Comparison of ENCODE assay signal across 20 cellular contexts in the genomic region with DNA sequence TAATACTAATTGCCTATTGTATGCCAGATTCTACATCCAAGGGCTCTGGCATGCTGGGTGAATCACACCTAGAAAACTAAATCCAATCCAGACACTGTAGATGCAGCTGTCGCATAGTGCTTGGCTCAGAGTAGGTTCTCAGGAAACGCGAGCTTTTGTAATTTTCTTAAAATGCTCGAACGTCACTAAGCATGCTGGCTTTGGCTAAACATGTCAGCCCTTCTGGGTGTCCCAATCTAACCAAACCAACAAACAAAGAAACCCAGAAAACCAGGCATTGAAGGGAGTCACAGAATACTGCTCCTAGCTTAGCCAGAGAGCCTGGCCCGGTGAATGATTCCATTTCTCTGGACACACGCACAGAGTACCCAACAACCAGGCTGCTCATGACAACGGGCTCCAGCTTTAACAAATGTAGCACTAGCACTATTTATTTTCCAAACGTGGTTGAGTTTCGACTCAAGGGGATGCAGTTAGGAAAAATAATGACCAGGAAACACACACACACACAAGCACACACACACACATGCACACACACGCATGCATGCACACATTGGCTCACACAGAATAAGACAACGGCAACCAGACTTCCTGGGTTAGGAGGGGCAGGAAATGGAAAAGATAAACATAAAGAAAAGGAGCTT.
DNase-seq lines count a peak whose midpoint lies in the region; FAIRE-seq and TF ChIP-seq lines count a peak whose summit lies in the region.
"Had no signal": no experiment of that assay in that cellular context is flagged by ENCODE, and none has a peak within 500 bp of the region (broad histone marks: within the 10 kb centered on the region; RNA-seq: fewer than 3 reads in every experiment).

No MANE protein-coding gene starts in this region.

- H2BK12ac ChIP-seq in H1 (ENCODE audit: low read depth, low read length) (no peak overlapping the region), mesenchymal stem cell (ENCODE audit: low read length in 2 of 2) (peak overlapping the region; percentile 17 to 84)

- CTCF ChIA-PET in H1 (lab: Charles Lee; ENCODE audit: partially characterized antibody) = interaction anchor here (0.5 to 1.7 kb wide), 9 partner anchors 11 to 529 kb away, joined by 3 to 6 read pairs (median 3); no protein-coding TSS in a partner anchor

- no peak overlapping the region for H3K4me3 ChIP-seq in AG09309 (ENCODE audit: control insufficient read depth, low read depth, low read length)
- no peak overlapping the region for H3K4me3 ChIP-seq in H1 (ENCODE audit: extremely low read depth in 1 of 4, insufficient read depth in 2 of 4, low read depth in 3 of 4, low read length in 4 of 4)
- H3K4me3 ChIP-seq in mesenchymal stem cell (ENCODE audit: insufficient read depth in 1 of 2, low read depth in 1 of 2, low read length in 2 of 2) = no peak overlapping the region
- H3K4me3 ChIP-seq in suprapubic skin = no peak overlapping the region
- H3K4me3 ChIP-seq: gastrocnemius medialis, lung, stomach, vagina had no signal

- H3K27me3 ChIP-seq in H1 (replicated peaks in 1 of 4; ENCODE audit: control insufficient read depth in 3 of 4, extremely low read depth in 1 of 4, insufficient read depth in 3 of 4, low read length in 3 of 4) (no peaks in the 10 kb centered on the region), mesenchymal stem cell (ENCODE audit: control insufficient read depth in 1 of 2, insufficient read depth in 1 of 2, low read length in 2 of 2) (peaks cover 0 to 72% of the 10 kb centered on the region in 2 experiments), suprapubic skin (peaks cover 20% of the 10 kb centered on the region)
- H3K27me3 ChIP-seq: vagina had no signal

- H2BK15ac ChIP-seq in H1 (ENCODE audit: low read length) = 0 out of 2 replicates have a peak overlapping the region, but pooled peaks have one; percentile 21
- H2BK15ac ChIP-seq in mesenchymal stem cell (ENCODE audit: low read depth, poor library complexity, severe bottlenecking) = no peak overlapping the region

- H4K8ac ChIP-seq in H1 (ENCODE audit: extremely low read depth, insufficient read depth, low read length) (no peak overlapping the region), mesenchymal stem cell (ENCODE audit: low read length) (peak overlapping the region; percentile 87)

- no peak overlapping the region for H3K4ac ChIP-seq in H1 (replicated peaks; ENCODE audit: insufficient read length, low read depth, low read length)
- peak overlapping the region; percentile 6 to 35 for H3K4ac ChIP-seq in mesenchymal stem cell (ENCODE audit: low read depth in 1 of 2, low read length in 2 of 2)

- H2BK5ac ChIP-seq in H1 (ENCODE audit: low read depth, low read length) = no peak overlapping the region
- no peak overlapping the region for H2BK5ac ChIP-seq in mesenchymal stem cell (ENCODE audit: low read depth, low read length, poor library complexity, severe bottlenecking)

- H2BK120ac ChIP-seq in H1 (replicated peaks; ENCODE audit: low read depth, low read length) (no peak overlapping the region), mesenchymal stem cell (ENCODE audit: low read depth, low read length) (peak overlapping the region; percentile 57)

- no peak overlapping the region for H4K5ac ChIP-seq in H1 (ENCODE audit: insufficient read length, low read depth, low read length)

- no peak overlapping the region for H2BK20ac ChIP-seq in H1 (ENCODE audit: low read length)

- peaks cover 0 to 2% of the 10 kb centered on the region in 2 experiments; a peak in 1 of 4 replicates for H3K9me3 ChIP-seq in H1 (ENCODE audit: insufficient read depth in 2 of 2, low read depth in 1 of 2, low read length in 1 of 2)
- H3K9me3 ChIP-seq in mesenchymal stem cell (ENCODE audit: control insufficient read depth, low read length) = peaks cover 2% of the 10 kb centered on the region
- no peaks in the 10 kb centered on the region for H3K9me3 ChIP-seq in suprapubic skin
- H3K9me3 ChIP-seq: stomach, vagina had no signal

- no peak overlapping the region for H3K27ac ChIP-seq in H1 (ENCODE audit: low read depth, low read length)
- H3K27ac ChIP-seq in mesenchymal stem cell (ENCODE audit: low read length, poor library complexity, severe bottlenecking) = no peak overlapping the region
- no peak overlapping the region for H3K27ac ChIP-seq in suprapubic skin
- H3K27ac ChIP-seq: gastrocnemius medialis, stomach, vagina had no signal

- H3K27me3 Mint-ChIP-seq in HFFc6 (ENCODE audit: insufficient read depth) = peaks cover 11% of the 10 kb centered on the region

- POLR2A ChIA-PET in H1 (lab: Charles Lee; ENCODE audit: partially characterized antibody) = no interaction called here

- no peak overlapping the region for H3K18ac ChIP-seq in H1 (ENCODE audit: extremely low read depth, low read length)
- peak overlapping the region; percentile 3 to 86 for H3K18ac ChIP-seq in mesenchymal stem cell (ENCODE audit: low read depth in 1 of 2, low read length in 2 of 2)

- TF ChIP-seq EP300 in H1 (IDR thresholded peaks at IDR 0.05; ENCODE audit: borderline replicate concordance in 1 of 2, low read depth in 2 of 2, low read length in 2 of 2) (no peak), suprapubic skin (IDR thresholded peaks at IDR 0.05) (no peak)

- TF ChIP-seq POLR2A in H1 (IDR thresholded peaks at IDR 0.05; ENCODE audit: control extremely low read depth in 1 of 2, low read depth in 2 of 2, low read length in 2 of 2) (no peak), suprapubic skin (IDR thresholded peaks at IDR 0.05) (no peak)

- no peak overlapping the region for H3K56ac ChIP-seq in H1 (replicated peaks; ENCODE audit: insufficient read length, low read depth, low read length)

- peak overlapping the region; percentile 52 for H3K4me3 Mint-ChIP-seq in HFFc6
- H3K4me3 Mint-ChIP-seq: activated CD4-positive, alpha-beta memory T cell treated with anti-CD3 and anti-CD28 coated beads for 36 hours; activated T-cell treated with anti-CD3 and anti-CD28 coated beads, Interleukin-2, amount 50 U/mL, for 24 hours; nephron progenitor cell had no signal

- H3K4me2 ChIP-seq in H1 (ENCODE audit: insufficient read depth in 1 of 2, low read depth in 2 of 2, low read length in 2 of 2) (no peak overlapping the region), mesenchymal stem cell (ENCODE audit: low read length, poor library complexity, severe bottlenecking) (no peak overlapping the region)

- FAIRE-seq in H1 (lab: Jason Lieb, UNC) = no peak
- FAIRE-seq: bronchial epithelial cell had no signal

- no peaks in the 10 kb centered on the region for H3K79me2 ChIP-seq in H1 (ENCODE audit: control insufficient read depth in 1 of 2, insufficient read depth in 2 of 2, low read length in 2 of 2)

- 81% methylated on average over 12 of the region's 12 CpGs; no CpG with 5 or more reads in 1 of the 2 experiments for WGBS in H1 (ENCODE audit: extremely low coverage in 1 of 2, insufficient coverage in 1 of 2, insufficient read length in 1 of 2, insufficient replicate concordance in 2 of 2, low coverage in 1 of 2, low lambda C conversion rate in 2 of 2, missing lambda C conversion rate in 1 of 2), 2 experiments
- 54% methylated on average over 8 of the region's 12 CpGs for WGBS in mesenchymal stem cell
- whole genome bisulfite sequencing in suprapubic skin = 18% methylated on average over 12 of the region's 12 CpGs

- no peak overlapping the region; the same call in 1 of the 2 replicates for H2AK5ac ChIP-seq in H1 (ENCODE audit: low read depth, low read length)
- no peak overlapping the region for H2AK5ac ChIP-seq in mesenchymal stem cell (ENCODE audit: low read length, severe bottlenecking)

- H3K36me3 Mint-ChIP-seq in HFFc6 (ENCODE audit: low read depth) = no peaks in the 10 kb centered on the region
- H3K36me3 Mint-ChIP-seq: activated CD4-positive, alpha-beta memory T cell treated with anti-CD3 and anti-CD28 coated beads for 36 hours had no signal

- peaks cover 41% of the 10 kb centered on the region for H3K4me1 Mint-ChIP-seq in HFFc6 (ENCODE audit: low read depth)

- H4K20me1 ChIP-seq in H1 (replicated peaks in 1 of 2; ENCODE audit: control insufficient read depth in 1 of 2, insufficient read depth in 2 of 2, low read length in 2 of 2) = no peaks in the 10 kb centered on the region

- no peaks in the 10 kb centered on the region for H3K9me3 Mint-ChIP-seq in HFFc6
- H3K9me3 Mint-ChIP-seq: activated CD4-positive, alpha-beta memory T cell treated with anti-CD3 and anti-CD28 coated beads for 36 hours had no signal

- no peak overlapping the region for H2AFZ ChIP-seq in H1 (ENCODE audit: low read length)
- no peak overlapping the region for H2AFZ ChIP-seq in mesenchymal stem cell (ENCODE audit: low read depth, low read length)

- H3K23me2 ChIP-seq in H1 (ENCODE audit: low read depth, low read length) = no peaks in the 10 kb centered on the region

- H3K23ac ChIP-seq in H1 (ENCODE audit: insufficient read length) (no peak overlapping the region), mesenchymal stem cell (ENCODE audit: low read length in 2 of 2) (no peak overlapping the region)

- H3K9ac ChIP-seq in H1 (replicated peaks in 1 of 4; ENCODE audit: extremely low read depth in 1 of 4, low read depth in 3 of 4, low read length in 3 of 4) (no peak overlapping the region), mesenchymal stem cell (ENCODE audit: low read length) (no peak overlapping the region)

- H3K4me1 ChIP-seq in H1 (replicated peaks in 1 of 4; ENCODE audit: control insufficient read depth in 3 of 4, insufficient read depth in 4 of 4, low read length in 3 of 4) (no peaks in the 10 kb centered on the region; a peak in 1 of 7 replicates), mesenchymal stem cell (ENCODE audit: control insufficient read depth, insufficient read depth, low read depth, low read length) (peaks cover 9% of the 10 kb centered on the region), suprapubic skin (peaks cover 15% of the 10 kb centered on the region)
- H3K4me1 ChIP-seq: gastrocnemius medialis, vagina had no signal

- H3K36me3 ChIP-seq in H1 (ENCODE audit: control insufficient read depth in 2 of 4, insufficient read depth in 4 of 4, low read length in 3 of 4) (no peaks in the 10 kb centered on the region), mesenchymal stem cell (ENCODE audit: control insufficient read depth in 1 of 2, insufficient read depth in 2 of 2, low read depth in 1 of 2, low read length in 2 of 2) (no peaks in the 10 kb centered on the region), suprapubic skin (no peaks in the 10 kb centered on the region)
- H3K36me3 ChIP-seq: gastrocnemius medialis, stomach, vagina had no signal

- no peak overlapping the region for H4K91ac ChIP-seq in H1 (replicated peaks; ENCODE audit: insufficient read length, low read length)
- H4K91ac ChIP-seq in mesenchymal stem cell (ENCODE audit: low read length) = peak overlapping the region; percentile 44

- TF ChIP-seq CTCF in AG09309 (IDR thresholded peaks at IDR 0.05; ENCODE audit: control insufficient read depth, insufficient read depth, low read depth, low read length, missing control alignments) (no peak), HFFc6 (IDR thresholded peaks at IDR 0.05) (no peak), H1 (IDR thresholded peaks at IDR 0.05; ENCODE audit: control extremely low read depth in 1 of 3, insufficient read depth in 1 of 3, low read depth in 1 of 3, low read length in 3 of 3) (no peak), suprapubic skin (IDR thresholded peaks at IDR 0.05) (no peak)

- H3K79me1 ChIP-seq in H1 (ENCODE audit: low read depth, low read length) (no peaks in the 10 kb centered on the region), mesenchymal stem cell (replicated peaks; ENCODE audit: low read length, poor library complexity, severe bottlenecking) (no peaks in the 10 kb centered on the region)

- no peak for TF ChIP-seq RAD21 in H1 (IDR thresholded peaks at IDR 0.05 in 1 of 2, conservative IDR thresholded peaks at IDR 0.05 in 1 of 2; ENCODE audit: low read depth in 2 of 2, low read length in 2 of 2)

- H3K14ac ChIP-seq in H1 (ENCODE audit: insufficient read length) = no peak overlapping the region
- H3K14ac ChIP-seq in mesenchymal stem cell (ENCODE audit: low read length in 2 of 2) = no peak overlapping the region

- peak; percentile 3 for DNase-seq in AG09309 (ENCODE audit: low read depth)
- DNase-seq in HFFc6 = no peak
- no peak for DNase-seq in H1 (ENCODE audit: low read depth in 1 of 2, low spot score in 2 of 2)
- DNase-seq in mesenchymal stem cell = peak; percentile 80
- no peak for DNase-seq in suprapubic skin (ENCODE audit: low spot score in 2 of 2)
- no peak for DNase-seq in DMS153 treated with DMSO at 0.1 percent for 48 hours (lab: John Stamatoyannopoulos, UW; ENCODE audit: unreplicated experiment)
- DNase-seq in globus pallidus (ENCODE audit: low spot score) = no peak
- no peak for DNase-seq in activated naive CD4-positive, alpha-beta T cell treated with Interleukin-2 at 50 U/mL for 16 hours
- DNase-seq: activated CD4-positive, alpha-beta memory T cell treated with anti-CD3 and anti-CD28 coated beads for 36 hours; activated T-cell treated with anti-CD3 and anti-CD28 coated beads, Interleukin-2, amount 50 U/mL, for 24 hours; effector memory CD4-positive, alpha-beta T cell; gastrocnemius medialis; NCI-H187 treated with DMSO at 0.1 percent for 48 hours; NCI-H524; nephron progenitor cell; stomach had no signal

- H3K27ac Mint-ChIP-seq in HFFc6 = no peak overlapping the region
- H3K27ac Mint-ChIP-seq: activated CD4-positive, alpha-beta memory T cell treated with anti-CD3 and anti-CD28 coated beads for 36 hours; activated naive CD4-positive, alpha-beta T cell treated with anti-CD3 and anti-CD28 coated beads, Interleukin-2, amount 50 U/mL, for 72 hours; activated T-cell treated with anti-CD3 and anti-CD28 coated beads, Interleukin-2, amount 50 U/mL, for 24 hours; nephron progenitor cell had no signal

Comparison
In these comparisons a context has a peak if more than half of its experiments do, and no peak if none do; other contexts are left out.
1. DNase-seq: peak in AG09309 (single experiment) and mesenchymal stem cell (single experiment); none in HFFc6 (single experiment), H1 (0 of 2), suprapubic skin (0 of 2), DMS153 treated with DMSO at 0.1 percent for 48 hours (single experiment), globus pallidus (single experiment) and activated naive CD4-positive, alpha-beta T cell treated with Interleukin-2 at 50 U/mL for 16 hours (single experiment).